In genomic region chr17:16459850-16460550, GRCh38 we compare ENCODE assay signal across 14 cellular contexts. TPM values are rescaled to one million over a fixed set of nuclear protein-coding genes. Genes with fewer than 3 reads are reported as not detected.
A peak's percentile ranks its signal among the peaks of the same experiment; 100 is the strongest.
DNase-seq lines count a peak whose midpoint lies in the region; ATAC-seq, FAIRE-seq and TF ChIP-seq lines count a peak whose summit lies in the region.
"Had no signal": no experiment of that assay in that cellular context is flagged by ENCODE, and none has a peak within 500 bp of the region (broad histone marks: within the 10 kb centered on the region; RNA-seq: fewer than 3 reads in every experiment).

No MANE protein-coding gene starts in this region.

- peaks cover 3 to 4% of the 10 kb centered on the region in 2 experiments for H4K20me1 ChIP-seq in H1 (replicated peaks in 1 of 2; ENCODE audit: control insufficient read depth in 1 of 2, insufficient read depth in 2 of 2, low read length in 2 of 2)

- TF ChIP-seq RAD21 in H1 (IDR thresholded peaks at IDR 0.05 in 1 of 2, conservative IDR thresholded peaks at IDR 0.05 in 1 of 2; ENCODE audit: low read depth in 2 of 2, low read length in 2 of 2) = no peak

- WGBS in H1 (ENCODE audit: extremely low coverage in 1 of 2, insufficient coverage in 1 of 2, insufficient read length in 1 of 2, insufficient replicate concordance in 2 of 2, low coverage in 1 of 2, low lambda C conversion rate in 2 of 2, missing lambda C conversion rate in 1 of 2), 2 experiments = 67% methylated on average over 5 of the region's 6 CpGs; no CpG with 5 or more reads in 1 of the 2 experiments
- no CpG with 5 or more reads among the region's 6 CpGs for WGBS in mesendoderm (ENCODE audit: extremely low coverage, insufficient coverage, low lambda C conversion rate)
- WGBS in mesenchymal stem cell = 83% methylated on average over 5 of the region's 6 CpGs

- H3K14ac ChIP-seq in H1 (ENCODE audit: insufficient read length) (no peak overlapping the region), mesenchymal stem cell (ENCODE audit: low read length in 2 of 2) (no peak overlapping the region)

- no peak for TF ChIP-seq CTCF in H1 (IDR thresholded peaks at IDR 0.05; ENCODE audit: control extremely low read depth in 1 of 3, insufficient read depth in 1 of 3, low read depth in 1 of 3, low read length in 3 of 3)

- H3K27me3 ChIP-seq in H7 (ENCODE audit: control insufficient read depth, insufficient read depth, low read length) = no peaks in the 10 kb centered on the region
- no peaks in the 10 kb centered on the region for H3K27me3 ChIP-seq in HUES48 (ENCODE audit: control insufficient read depth, insufficient read depth, low read length)
- no peaks in the 10 kb centered on the region for H3K27me3 ChIP-seq in H1 (replicated peaks in 1 of 4; ENCODE audit: control insufficient read depth in 3 of 4, extremely low read depth in 1 of 4, insufficient read depth in 3 of 4, low read length in 3 of 4)
- no peaks in the 10 kb centered on the region for H3K27me3 ChIP-seq in mesendoderm (ENCODE audit: insufficient read depth, low read length, poor library complexity)
- H3K27me3 ChIP-seq in mesenchymal stem cell (ENCODE audit: control insufficient read depth in 1 of 2, insufficient read depth in 1 of 2, low read length in 2 of 2) = no peaks in the 10 kb centered on the region

- H3K9me3 ChIP-seq in HUES48 (ENCODE audit: control insufficient read depth, insufficient read depth, low read length) (no peaks in the 10 kb centered on the region), H1 (ENCODE audit: insufficient read depth in 2 of 2, low read depth in 1 of 2, low read length in 1 of 2) (no peaks in the 10 kb centered on the region), mesenchymal stem cell (ENCODE audit: control insufficient read depth, low read length) (no peaks in the 10 kb centered on the region)

- H4K8ac ChIP-seq in H1 (ENCODE audit: extremely low read depth, insufficient read depth, low read length) = peak overlapping the region; percentile 5
- no peak overlapping the region for H4K8ac ChIP-seq in mesendoderm (ENCODE audit: low read depth, low read length)
- H4K8ac ChIP-seq in mesenchymal stem cell (ENCODE audit: low read length) = no peak overlapping the region

- H3K27ac ChIP-seq in HUES48 (ENCODE audit: low read depth, low read length) (peak overlapping the region; percentile 24), H1 (ENCODE audit: low read depth, low read length) (no peak overlapping the region), mesendoderm (ENCODE audit: low read depth, low read length) (no peak overlapping the region), mesenchymal stem cell (ENCODE audit: low read length, poor library complexity, severe bottlenecking) (no peak overlapping the region)
- H3K27ac ChIP-seq: skin epidermis had no signal

- H2AK5ac ChIP-seq in H1 (ENCODE audit: low read depth, low read length) (peak overlapping the region; percentile 82; the same call in 1 of the 2 replicates), mesendoderm (ENCODE audit: low read length) (no peak overlapping the region), mesenchymal stem cell (ENCODE audit: low read length, severe bottlenecking) (no peak overlapping the region)

- no peak overlapping the region for H3K4ac ChIP-seq in H1 (replicated peaks; ENCODE audit: insufficient read length, low read depth, low read length)
- no peak overlapping the region for H3K4ac ChIP-seq in mesendoderm (ENCODE audit: low read depth, low read length)
- H3K4ac ChIP-seq in mesenchymal stem cell (ENCODE audit: low read depth in 1 of 2, low read length in 2 of 2) = no peak overlapping the region

- H3K4me1 ChIP-seq in HUES48 (ENCODE audit: control insufficient read depth, insufficient read depth, low read length) (peaks cover 13% of the 10 kb centered on the region), H1 (replicated peaks in 1 of 4; ENCODE audit: control insufficient read depth in 3 of 4, insufficient read depth in 4 of 4, low read length in 3 of 4) (peaks cover 6 to 24% (median 12%) of the 10 kb centered on the region in 4 experiments), mesendoderm (ENCODE audit: control insufficient read depth, low read depth, low read length) (peaks cover 8% of the 10 kb centered on the region), mesenchymal stem cell (ENCODE audit: control insufficient read depth, insufficient read depth, low read depth, low read length) (peaks cover 6% of the 10 kb centered on the region)

- peaks cover 3% of the 10 kb centered on the region for H3K36me3 ChIP-seq in H7 (replicated peaks; ENCODE audit: control insufficient read depth, insufficient read depth, low read length)
- H3K36me3 ChIP-seq in HUES48 (ENCODE audit: control insufficient read depth, insufficient read depth, low read length) = no peaks in the 10 kb centered on the region; the same call in 1 of the 2 replicates
- H3K36me3 ChIP-seq in H1 (ENCODE audit: control insufficient read depth in 2 of 4, insufficient read depth in 4 of 4, low read length in 3 of 4) = no peaks in the 10 kb centered on the region; a peak in 2 of 8 replicates
- no peaks in the 10 kb centered on the region for H3K36me3 ChIP-seq in mesendoderm (ENCODE audit: control insufficient read depth, insufficient read depth, low read length)
- H3K36me3 ChIP-seq in mesenchymal stem cell (ENCODE audit: control insufficient read depth in 1 of 2, insufficient read depth in 2 of 2, low read depth in 1 of 2, low read length in 2 of 2) = peaks cover 0 to 14% of the 10 kb centered on the region in 2 experiments

- H3K4me3 ChIP-seq in H7 (ENCODE audit: insufficient read depth, low read depth, low read length) (no peak overlapping the region), HUES48 (ENCODE audit: low read depth, low read length) (no peak overlapping the region), H1 (ENCODE audit: extremely low read depth in 1 of 4, insufficient read depth in 2 of 4, low read depth in 3 of 4, low read length in 4 of 4) (no peak overlapping the region), mesendoderm (ENCODE audit: low read length) (no peak overlapping the region), mesenchymal stem cell (ENCODE audit: insufficient read depth in 1 of 2, low read depth in 1 of 2, low read length in 2 of 2) (no peak overlapping the region)
- H3K4me3 ChIP-seq: skin epidermis had no signal

- DNase-seq in H7 = peak; percentile 79
- DNase-seq in H1 (ENCODE audit: low read depth in 1 of 2, low spot score in 2 of 2) = no peak
- peak; percentile 87 for DNase-seq in mesendoderm
- no peak for DNase-seq in mesenchymal stem cell
- no peak for DNase-seq in NK-92 (lab: John Stamatoyannopoulos, UW; ENCODE audit: unreplicated experiment)
- DNase-seq: CD8-positive, alpha-beta T cell; DMS79 treated with DMSO at 0.1 percent for 48 hours; Kasumi-1; NCI-H1092 treated with DMSO at 0.1 percent for 48 hours; NCI-H2029 treated with DMSO at 0.1 percent for 48 hours had no signal

- H2BK20ac ChIP-seq in H1 (ENCODE audit: low read length) = peak overlapping the region; percentile 80; the same call in 1 of the 2 replicates

- FAIRE-seq in H1 (lab: Jason Lieb, UNC) = peak; percentile 82

- no peak for TF ChIP-seq EP300 in H1 (IDR thresholded peaks at IDR 0.05; ENCODE audit: borderline replicate concordance in 1 of 2, low read depth in 2 of 2, low read length in 2 of 2)

- H2BK5ac ChIP-seq in H1 (ENCODE audit: low read depth, low read length) (peak overlapping the region; percentile 80), mesendoderm (ENCODE audit: low read length) (no peak overlapping the region), mesenchymal stem cell (ENCODE audit: low read depth, low read length, poor library complexity, severe bottlenecking) (no peak overlapping the region)

- H3K79me1 ChIP-seq in H1 (ENCODE audit: low read depth, low read length) = peaks cover 2% of the 10 kb centered on the region
- H3K79me1 ChIP-seq in mesendoderm (ENCODE audit: low read length) = no peaks in the 10 kb centered on the region
- no peaks in the 10 kb centered on the region for H3K79me1 ChIP-seq in mesenchymal stem cell (replicated peaks; ENCODE audit: low read length, poor library complexity, severe bottlenecking)

- H2AFZ ChIP-seq in H1 (ENCODE audit: low read length) = no peak overlapping the region
- H2AFZ ChIP-seq in mesenchymal stem cell (ENCODE audit: low read depth, low read length) = no peak overlapping the region

- H3K79me2 ChIP-seq in H1 (ENCODE audit: control insufficient read depth in 1 of 2, insufficient read depth in 2 of 2, low read length in 2 of 2) (no peaks in the 10 kb centered on the region), mesendoderm (ENCODE audit: control insufficient read depth, insufficient read depth, low read length) (no peaks in the 10 kb centered on the region)

- H3K18ac ChIP-seq in H1 (ENCODE audit: extremely low read depth, low read length) (peak overlapping the region; percentile 83), mesendoderm (ENCODE audit: low read length) (no peak overlapping the region), mesenchymal stem cell (ENCODE audit: low read depth in 1 of 2, low read length in 2 of 2) (no peak overlapping the region)

- no peak for ATAC-seq in activated CD4-positive, CD25-positive, alpha-beta regulatory T cell treated with anti-CD3 and anti-CD28 coated beads, Interleukin-2, amount 50 U/mL, for 24 hours
- ATAC-seq: CD8-positive, alpha-beta T cell; esophagus mucosa had no signal

- no peak overlapping the region for H2BK15ac ChIP-seq in H1 (ENCODE audit: low read length)
- H2BK15ac ChIP-seq in mesendoderm (replicated peaks; ENCODE audit: low read depth) = no peak overlapping the region
- no peak overlapping the region for H2BK15ac ChIP-seq in mesenchymal stem cell (ENCODE audit: low read depth, poor library complexity, severe bottlenecking)

- H3K9ac ChIP-seq in HUES48 (ENCODE audit: low read depth, low read length) (no peak overlapping the region), H1 (replicated peaks in 1 of 4; ENCODE audit: extremely low read depth in 1 of 4, low read depth in 3 of 4, low read length in 3 of 4) (no peak overlapping the region), mesendoderm (ENCODE audit: low read length) (no peak overlapping the region), mesenchymal stem cell (ENCODE audit: low read length) (no peak overlapping the region)

- POLR2A ChIA-PET in H1 (lab: Charles Lee; ENCODE audit: partially characterized antibody) = interaction anchor here (0.6 to 17.6 kb wide), 4 partner anchors 9 to 74 kb away, joined by 4 to 204 read pairs (median 6); no protein-coding TSS in a partner anchor

- H2BK12ac ChIP-seq in H1 (ENCODE audit: low read depth, low read length) (peak overlapping the region; percentile 75; the same call in 1 of the 2 replicates), mesenchymal stem cell (ENCODE audit: low read length in 2 of 2) (no peak overlapping the region)

- TF ChIP-seq POLR2A in H1 (IDR thresholded peaks at IDR 0.05; ENCODE audit: control extremely low read depth in 1 of 2, low read depth in 2 of 2, low read length in 2 of 2) = no peak

- H2BK120ac ChIP-seq in H1 (replicated peaks; ENCODE audit: low read depth, low read length) (no peak overlapping the region), mesendoderm (ENCODE audit: low read depth, low read length) (no peak overlapping the region), mesenchymal stem cell (ENCODE audit: low read depth, low read length) (no peak overlapping the region)

- CTCF ChIA-PET in H1 (lab: Charles Lee; ENCODE audit: partially characterized antibody) = interaction anchor here (1.3 to 36.9 kb wide), 4 partner anchors 10 to 61 kb away, joined by 3 to 941 read pairs (median 103); partner anchors contain the start of gene LRRC75A

- no peak overlapping the region for H3K23ac ChIP-seq in H1 (ENCODE audit: insufficient read length)
- no peak overlapping the region for H3K23ac ChIP-seq in mesendoderm (ENCODE audit: low read length)
- no peak overlapping the region for H3K23ac ChIP-seq in mesenchymal stem cell (ENCODE audit: low read length in 2 of 2)

- peak overlapping the region; percentile 87 for H4K91ac ChIP-seq in H1 (replicated peaks; ENCODE audit: insufficient read length, low read length)
- no peak overlapping the region for H4K91ac ChIP-seq in mesenchymal stem cell (ENCODE audit: low read length)

- no peak overlapping the region for H4K5ac ChIP-seq in H1 (ENCODE audit: insufficient read length, low read depth, low read length)
- no peak overlapping the region for H4K5ac ChIP-seq in mesendoderm (ENCODE audit: low read length)

- H3K23me2 ChIP-seq in H1 (ENCODE audit: low read depth, low read length) = no peaks in the 10 kb centered on the region

- H3K4me2 ChIP-seq in H1 (ENCODE audit: insufficient read depth in 1 of 2, low read depth in 2 of 2, low read length in 2 of 2) (peak overlapping the region in 1 of 2 experiments; percentile 15; a peak in 3 of 4 replicates), mesendoderm (ENCODE audit: low read length) (no peak overlapping the region), mesenchymal stem cell (ENCODE audit: low read length, poor library complexity, severe bottlenecking) (no peak overlapping the region)

- H3K56ac ChIP-seq in H1 (replicated peaks; ENCODE audit: insufficient read length, low read depth, low read length) (no peak overlapping the region), mesendoderm (ENCODE audit: low read length) (peak overlapping the region; percentile 26)

RNA-seq across cellular contexts. Expression of gene LRRC75A, which starts 32.0 kb away (rescaled TPM):
- 3.3 and 5.9 TPM in 2 replicates for total RNA-seq in H7 (2014; rRNA removed; shearing (Covaris generic))
- 7.2 and 9.9 TPM in 2 replicates for total RNA-seq in H1 (2021; fragmentation: NEBNext Ultra II Directional; extraction: Animal tissue kit (Norgen Biotek cat#: 25700))
- polyA plus RNA-seq in H1 (2011; rRNA removed) = 9.7 and 10.5 TPM in 2 replicates
- polyA plus RNA-seq in H1 (2011; cell fraction: cytosol; rRNA removed) = 9.6 TPM
- 12.6 TPM for polyA plus RNA-seq in H1 (2011; cell fraction: nucleus; rRNA removed)
- polyA plus RNA-seq in H1 (2012, experiment 1 of 2) = 4.8 to 8.9 TPM (median 7.2 TPM) in 4 replicates
- polyA plus RNA-seq in H1 (2012, experiment 2 of 2) = 4.5 TPM
- polyA plus RNA-seq in H1 (2013, experiment 1 of 2) = 5.1 TPM
- polyA plus RNA-seq in H1 (2013, experiment 2 of 2) = 5.4 TPM
- 7.3 and 8.1 TPM in 2 replicates for polyA minus RNA-seq in H1 (2011; rRNA and poly(A)+ RNA removed)
- polyA minus RNA-seq in H1 (2011; cell fraction: cytosol; rRNA and poly(A)+ RNA removed) = 5.5 TPM
- polyA minus RNA-seq in H1 (2011; cell fraction: nucleus; rRNA and poly(A)+ RNA removed) = 20.8 TPM
- 1.1 TPM for polyA plus RNA-seq in mesendoderm (2013, experiment 1 of 2)
- 1.3 TPM for polyA plus RNA-seq in mesendoderm (2013, experiment 2 of 2)
- 0.44 TPM for polyA plus RNA-seq in mesenchymal stem cell (2013, experiment 1 of 2)
- 0.48 TPM for polyA plus RNA-seq in mesenchymal stem cell (2013, experiment 2 of 2)

RNA-seq across cellular contexts. Expression of gene TRPV2, which starts 44.6 kb away (rescaled TPM):
- 1.8 and 5.5 TPM in 2 replicates for total RNA-seq in H7 (2014; rRNA removed; shearing (Covaris generic))
- total RNA-seq in H1 (2021; fragmentation: NEBNext Ultra II Directional; extraction: Animal tissue kit (Norgen Biotek cat#: 25700)) = 1.6 and 2.1 TPM in 2 replicates
- 1.7 and 1.8 TPM in 2 replicates for polyA plus RNA-seq in H1 (2011; rRNA removed)
- 2.5 TPM for polyA plus RNA-seq in H1 (2011; cell fraction: cytosol; rRNA removed)
- polyA plus RNA-seq in H1 (2011; cell fraction: nucleus; rRNA removed) = 4.0 TPM
- polyA plus RNA-seq in H1 (2012, experiment 1 of 2) = 0.87 to 3.4 TPM (median 2.7 TPM) in 4 replicates
- polyA plus RNA-seq in H1 (2012, experiment 2 of 2) = 1.2 TPM
- 3.7 TPM for polyA plus RNA-seq in H1 (2013, experiment 1 of 2)
- polyA plus RNA-seq in H1 (2013, experiment 2 of 2) = 3.3 TPM
- 2.0 and 2.6 TPM in 2 replicates for polyA minus RNA-seq in H1 (2011; rRNA and poly(A)+ RNA removed)
- 2.1 TPM for polyA minus RNA-seq in H1 (2011; cell fraction: cytosol; rRNA and poly(A)+ RNA removed)
- 1.1 TPM for polyA minus RNA-seq in H1 (2011; cell fraction: nucleus; rRNA and poly(A)+ RNA removed)
- polyA plus RNA-seq in mesendoderm (2013, experiment 1 of 2) = 1.3 TPM
- 1.9 TPM for polyA plus RNA-seq in mesendoderm (2013, experiment 2 of 2)
- polyA plus RNA-seq in mesenchymal stem cell (2013, experiment 1 of 2) = 116 TPM
- polyA plus RNA-seq in mesenchymal stem cell (2013, experiment 2 of 2) = 113 TPM

Comparison
In these comparisons a context has a peak if more than half of its experiments do, and no peak if none do; other contexts are left out.
1. DNase-seq: peak in H7 (single experiment) and mesendoderm (single experiment); none in H1 (0 of 2), mesenchymal stem cell (single experiment) and NK-92 (single experiment).